Comparison of ENCODE assay signal across 8 cellular contexts in the genomic region with DNA sequence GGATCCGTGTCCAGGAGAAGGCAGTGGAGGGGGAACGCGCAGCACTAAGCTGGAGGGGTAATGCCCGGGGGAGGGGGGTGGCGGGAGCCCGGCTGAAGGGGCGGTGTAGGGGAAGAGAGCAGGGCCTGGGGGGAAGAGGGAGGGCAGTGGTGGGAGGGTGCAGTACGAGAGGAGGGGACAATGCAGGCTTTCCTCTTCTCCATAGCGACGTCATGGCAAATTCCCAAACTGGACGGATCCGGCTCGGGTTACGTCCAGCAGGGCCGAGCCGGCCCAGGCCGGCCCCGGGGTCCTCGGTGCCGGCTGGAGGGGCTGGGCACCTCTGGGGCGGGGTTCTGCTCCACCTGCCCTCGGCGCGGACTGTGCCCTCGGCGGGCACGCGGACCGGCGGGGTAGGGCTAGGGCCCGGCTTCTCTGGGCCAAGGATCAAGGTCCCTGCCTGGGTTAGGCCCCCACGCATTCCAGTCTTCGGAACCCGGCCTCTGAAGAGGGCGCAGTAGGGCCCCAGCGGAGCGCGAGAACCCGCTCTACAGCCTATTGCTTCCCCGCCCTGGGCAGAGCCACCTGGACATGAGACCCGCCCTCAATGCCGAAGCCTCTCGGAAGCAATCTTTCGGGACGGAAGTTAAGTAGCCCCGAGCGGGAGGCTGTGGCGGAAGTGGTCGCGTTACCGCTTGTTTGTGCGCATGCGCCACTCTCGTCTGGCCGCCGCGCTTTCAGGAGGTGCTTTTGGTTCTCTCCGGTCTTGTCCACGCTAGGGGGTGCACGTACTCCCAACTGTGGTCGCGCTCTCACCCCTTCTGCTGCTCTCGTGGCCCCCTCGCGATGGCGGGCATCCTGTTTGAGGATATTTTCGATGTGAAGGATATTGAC. TPM values are rescaled to one million over a fixed set of nuclear protein-coding genes. Genes with fewer than 3 reads are reported as not detected.
DNase-seq lines count a peak whose midpoint lies in the region; ATAC-seq and TF ChIP-seq lines count a peak whose summit lies in the region.

No MANE protein-coding gene starts in this region.

- peak overlapping the region; percentile 41 for H3K27ac ChIP-seq in OCI-LY1 (ENCODE audit: low read depth, low read length, poor library complexity, severe bottlenecking)

- H3K4me1 ChIP-seq in OCI-LY1 (ENCODE audit: insufficient read depth, low read length, severe bottlenecking) = peaks cover 19% of the 10 kb centered on the region
- peaks cover 22% of the 10 kb centered on the region for H3K4me1 ChIP-seq in mucosa of descending colon (ENCODE audit: low read depth)

- H3K36me3 ChIP-seq in OCI-LY1 (ENCODE audit: insufficient read depth, low read length) = peaks cover 28% of the 10 kb centered on the region
- H3K36me3 ChIP-seq in mucosa of descending colon (ENCODE audit: low read depth) = no peaks in the 10 kb centered on the region

- no peak overlapping the region for H2AFZ ChIP-seq in OCI-LY1 (ENCODE audit: low read length)

- H3K9me2 ChIP-seq in OCI-LY1 (ENCODE audit: low read depth, low read length) = no peaks in the 10 kb centered on the region

- peak overlapping the region; percentile 87 for H3K9ac ChIP-seq in OCI-LY1 (ENCODE audit: low read length)

- H3K27me3 ChIP-seq in OCI-LY1 (ENCODE audit: insufficient read depth, low read length) = peaks cover 3% of the 10 kb centered on the region; the same call in 1 of the 2 replicates

- H4K20me1 ChIP-seq in OCI-LY1 (ENCODE audit: insufficient read depth, low read length) = no peaks in the 10 kb centered on the region

- no peaks in the 10 kb centered on the region for H3K79me2 ChIP-seq in OCI-LY1 (ENCODE audit: insufficient read depth, low read length)

- ATAC-seq in GM21515 (IDR thresholded peaks at IDR 0.05; ENCODE audit: unreplicated experiment) (peak; percentile 83), mucosa of descending colon (peak; percentile 79)

- peak; percentile 83 for TF ChIP-seq CTCF in OCI-LY1 (IDR thresholded peaks at IDR 0.05; ENCODE audit: low read length)
- TF ChIP-seq CTCF in epithelial cell of esophagus (IDR thresholded peaks at IDR 0.05; ENCODE audit: insufficient read depth, low read depth, low read length, missing control alignments) = peak; percentile 52
- peak; percentile 23 for TF ChIP-seq CTCF in mucosa of descending colon (IDR thresholded peaks at IDR 0.05)

- H3K4me3 ChIP-seq in OCI-LY1 (ENCODE audit: low read depth, low read length, poor library complexity, severe bottlenecking) (peak overlapping the region; percentile 84), epithelial cell of esophagus (ENCODE audit: low read length) (peak overlapping the region; percentile 96), mucosa of descending colon (peak overlapping the region; percentile 96)

- DNase-seq in DMS 273 treated with DMSO at 0.1 percent for 48 hours (lab: John Stamatoyannopoulos, UW) = peak; percentile 99
- DNase-seq in HuH-7 (ENCODE audit: low spot score) = peak; percentile 91
- DNase-seq in activated T-cell treated with anti-CD3 and anti-CD28 coated beads for 24 hours (ENCODE audit: low read depth) = peak; percentile 93
- peak; percentile 98 for DNase-seq in epithelial cell of esophagus (ENCODE audit: low read depth)
- DNase-seq in mucosa of descending colon = peak; percentile 95 to 98 (median 96)
- DNase-seq in stimulated activated CD8-positive, alpha-beta memory T cell treated with anti-CD3 and anti-CD28 coated beads, Interleukin-4, amount 100 ng/mL, for 24 hours (ENCODE audit: low read depth) = peak; percentile 94

- no peaks in the 10 kb centered on the region for H3F3A ChIP-seq in OCI-LY1 (ENCODE audit: insufficient read depth, low read length)

- peak overlapping the region; percentile 83 for H3K4me2 ChIP-seq in OCI-LY1 (ENCODE audit: low read length)

- intact Hi-C loops in mucosa of descending colon (cut with DNase I, micrococcal nuclease) = no loop called here

- H3K9me3 ChIP-seq in OCI-LY1 (ENCODE audit: low read length) (no peaks in the 10 kb centered on the region), mucosa of descending colon (no peaks in the 10 kb centered on the region)

RNA-seq across cellular contexts. Expression of a gene that starts 1.4 kb away (rescaled TPM):
- 100 to 1,000 TPM in 1 of 3 donors, 10 to 100 TPM in 2; 87.8 to 126 (median 90.1) TPM for total RNA-seq in mucosa of descending colon

RNA-seq across cellular contexts. Expression of a gene that starts 1.5 kb away (rescaled TPM):
- total RNA-seq in mucosa of descending colon = 100 to 1,000 TPM in 1 of 3 donors, 10 to 100 TPM in 2; 31.1 to 105 (median 72.0) TPM

RNA-seq across cellular contexts. Expression of a gene that starts 15.1 kb away (rescaled TPM):
- under 1 TPM in 2 of 3 donors, not detected in 1; 0.14 to 0.63 TPM for total RNA-seq in mucosa of descending colon

RNA-seq across cellular contexts. Expression of a gene that starts 16.9 kb away (rescaled TPM):
- 1 to 10 TPM; 1.1 to 8.7 (median 2.8) TPM for total RNA-seq in mucosa of descending colon

RNA-seq across cellular contexts. Expression of a gene that starts 25.5 kb away (rescaled TPM):
- 10 to 100 TPM; 14.1 to 29.8 (median 16.4) TPM for total RNA-seq in mucosa of descending colon

Comparison
In these comparisons a context has a peak if more than half of its experiments do, and no peak if none do; other contexts are left out.
1. Peak in every context shown above with its lines: DNase-seq, ATAC-seq, H3K4me3 ChIP-seq and H3K27ac ChIP-seq.
2. CTCF ChIP-seq: peak in every context shown above with its lines; median percentile 83 in OCI-LY1; 52 in epithelial cell of esophagus; 23 in mucosa of descending colon.